In genomic region chr6:131136021-131136847, GRCh38 we compare ENCODE assay signal across 1 cellular context.
TF ChIP-seq lines count a peak whose summit lies in the region.

No MANE protein-coding gene starts in this region.

TF ChIP-seq in HepG2, 621 proteins besides CTCF, POLR2A, EP300 and RAD21 (continued from another document and continues in another):
- TF ChIP-seq, protein P1, sequence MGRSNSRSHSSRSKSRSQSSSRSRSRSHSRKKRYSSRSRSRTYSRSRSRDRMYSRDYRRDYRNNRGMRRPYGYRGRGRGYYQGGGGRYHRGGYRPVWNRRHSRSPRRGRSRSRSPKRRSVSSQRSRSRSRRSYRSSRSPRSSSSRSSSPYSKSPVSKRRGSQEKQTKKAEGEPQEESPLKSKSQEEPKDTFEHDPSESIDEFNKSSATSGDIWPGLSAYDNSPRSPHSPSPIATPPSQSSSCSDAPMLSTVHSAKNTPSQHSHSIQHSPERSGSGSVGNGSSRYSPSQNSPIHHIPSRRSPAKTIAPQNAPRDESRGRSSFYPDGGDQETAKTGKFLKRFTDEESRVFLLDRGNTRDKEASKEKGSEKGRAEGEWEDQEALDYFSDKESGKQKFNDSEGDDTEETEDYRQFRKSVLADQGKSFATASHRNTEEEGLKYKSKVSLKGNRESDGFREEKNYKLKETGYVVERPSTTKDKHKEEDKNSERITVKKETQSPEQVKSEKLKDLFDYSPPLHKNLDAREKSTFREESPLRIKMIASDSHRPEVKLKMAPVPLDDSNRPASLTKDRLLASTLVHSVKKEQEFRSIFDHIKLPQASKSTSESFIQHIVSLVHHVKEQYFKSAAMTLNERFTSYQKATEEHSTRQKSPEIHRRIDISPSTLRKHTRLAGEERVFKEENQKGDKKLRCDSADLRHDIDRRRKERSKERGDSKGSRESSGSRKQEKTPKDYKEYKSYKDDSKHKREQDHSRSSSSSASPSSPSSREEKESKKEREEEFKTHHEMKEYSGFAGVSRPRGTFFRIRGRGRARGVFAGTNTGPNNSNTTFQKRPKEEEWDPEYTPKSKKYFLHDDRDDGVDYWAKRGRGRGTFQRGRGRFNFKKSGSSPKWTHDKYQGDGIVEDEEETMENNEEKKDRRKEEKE (IDR thresholded peaks at IDR 0.05): no peak
- TF ChIP-seq KIAA2018 (CRISPR knock-in tag; IDR thresholded peaks at IDR 0.05; ENCODE audit: borderline replicate concordance) (0 out of 2 replicates have a peak, but pooled peaks have one; percentile 54), ZNF33B (CRISPR knock-in tag; IDR thresholded peaks at IDR 0.05) (peak; percentile 61; the same call in 1 of the 2 replicates), NR3C1 (CRISPR knock-in tag; IDR thresholded peaks at IDR 0.05) (no peak), NCOA1 (CRISPR knock-in tag; IDR thresholded peaks at IDR 0.05) (peak; percentile 59; the same call in 1 of the 2 replicates), ZMYM4 (CRISPR knock-in tag; IDR thresholded peaks at IDR 0.05) (peak; percentile 48; the same call in 1 of the 2 replicates), NKX3-1 (CRISPR knock-in tag; IDR thresholded peaks at IDR 0.05) (0 out of 2 replicates have a peak, but pooled peaks have one; percentile 55), SUZ12 (IDR thresholded peaks at IDR 0.05; ENCODE audit: low read depth, low read length) (no peak), MXD4 (CRISPR knock-in tag; IDR thresholded peaks at IDR 0.05) (peak; percentile 52; the same call in 1 of the 2 replicates), ZFAT (CRISPR knock-in tag; conservative IDR thresholded peaks at IDR 0.05) (no peak), ZNF142 (CRISPR knock-in tag; IDR thresholded peaks at IDR 0.05) (0 out of 2 replicates have a peak, but pooled peaks have one; percentile 3), PHF5A (CRISPR knock-in tag; IDR thresholded peaks at IDR 0.05; ENCODE audit: low read depth, unreplicated experiment) (no peak), BHLHE40 (IDR thresholded peaks at IDR 0.05; ENCODE audit: low read length) (no peak), TRAFD1 (CRISPR knock-in tag; IDR thresholded peaks at IDR 0.05; ENCODE audit: borderline replicate concordance) (no peak), ARID4A (CRISPR knock-in tag; IDR thresholded peaks at IDR 0.05; ENCODE audit: borderline replicate concordance) (peak; percentile 69), SIN3B (IDR thresholded peaks at IDR 0.05; ENCODE audit: low read length) (peak; percentile 95), ZKSCAN5 (CRISPR knock-in tag; IDR thresholded peaks at IDR 0.05) (no peak), KDM6A (CRISPR knock-in tag; IDR thresholded peaks at IDR 0.05; ENCODE audit: low read depth) (peak; percentile 44; the same call in 1 of the 2 replicates), KLF12 (CRISPR knock-in tag; IDR thresholded peaks at IDR 0.05; ENCODE audit: borderline replicate concordance) (0 out of 2 replicates have a peak, but pooled peaks have one; percentile 11), ZC3H4 (CRISPR knock-in tag; IDR thresholded peaks at IDR 0.05; ENCODE audit: borderline replicate concordance) (peak; percentile 37; the same call in 1 of the 2 replicates), EZH2 (conservative IDR thresholded peaks at IDR 0.05; ENCODE audit: low read depth, low read length) (no peak), NFATC3 (CRISPR knock-in tag; IDR thresholded peaks at IDR 0.05) (0 out of 2 replicates have a peak, but pooled peaks have one; percentile 87), ZNF775 (CRISPR knock-in tag; IDR thresholded peaks at IDR 0.05; ENCODE audit: borderline replicate concordance) (0 out of 2 replicates have a peak, but pooled peaks have one; percentile 41), FOXJ3 (CRISPR knock-in tag; IDR thresholded peaks at IDR 0.05; ENCODE audit: borderline replicate concordance) (peak; percentile 22; the same call in 1 of the 2 replicates), ZNF253 (CRISPR knock-in tag; IDR thresholded peaks at IDR 0.05; ENCODE audit: borderline replicate concordance) (no peak), GATA4 (IDR thresholded peaks at IDR 0.05; ENCODE audit: borderline replicate concordance, low read depth) (no peak), ARNTL (CRISPR knock-in tag; IDR thresholded peaks at IDR 0.05) (0 out of 2 replicates have a peak, but pooled peaks have one; percentile 16), POLR2AphosphoS5 (IDR thresholded peaks at IDR 0.05; ENCODE audit: low read depth, low read length) (peak; percentile 52), PAWR (CRISPR knock-in tag; IDR thresholded peaks at IDR 0.05; ENCODE audit: borderline replicate concordance) (no peak)
- TF ChIP-seq, protein P2, sequence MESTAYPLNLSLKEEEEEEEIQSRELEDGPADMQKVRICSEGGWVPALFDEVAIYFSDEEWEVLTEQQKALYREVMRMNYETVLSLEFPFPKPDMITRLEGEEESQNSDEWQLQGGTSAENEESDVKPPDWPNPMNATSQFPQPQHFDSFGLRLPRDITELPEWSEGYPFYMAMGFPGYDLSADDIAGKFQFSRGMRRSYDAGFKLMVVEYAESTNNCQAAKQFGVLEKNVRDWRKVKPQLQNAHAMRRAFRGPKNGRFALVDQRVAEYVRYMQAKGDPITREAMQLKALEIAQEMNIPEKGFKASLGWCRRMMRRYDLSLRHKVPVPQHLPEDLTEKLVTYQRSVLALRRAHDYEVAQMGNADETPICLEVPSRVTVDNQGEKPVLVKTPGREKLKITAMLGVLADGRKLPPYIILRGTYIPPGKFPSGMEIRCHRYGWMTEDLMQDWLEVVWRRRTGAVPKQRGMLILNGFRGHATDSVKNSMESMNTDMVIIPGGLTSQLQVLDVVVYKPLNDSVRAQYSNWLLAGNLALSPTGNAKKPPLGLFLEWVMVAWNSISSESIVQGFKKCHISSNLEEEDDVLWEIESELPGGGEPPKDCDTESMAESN (CRISPR knock-in tag; conservative IDR thresholded peaks at IDR 0.05): 0 out of 2 replicates have a peak, but pooled peaks have one; percentile 37
